Comparison of ENCODE assay signal across 9 cellular contexts in the genomic region with DNA sequence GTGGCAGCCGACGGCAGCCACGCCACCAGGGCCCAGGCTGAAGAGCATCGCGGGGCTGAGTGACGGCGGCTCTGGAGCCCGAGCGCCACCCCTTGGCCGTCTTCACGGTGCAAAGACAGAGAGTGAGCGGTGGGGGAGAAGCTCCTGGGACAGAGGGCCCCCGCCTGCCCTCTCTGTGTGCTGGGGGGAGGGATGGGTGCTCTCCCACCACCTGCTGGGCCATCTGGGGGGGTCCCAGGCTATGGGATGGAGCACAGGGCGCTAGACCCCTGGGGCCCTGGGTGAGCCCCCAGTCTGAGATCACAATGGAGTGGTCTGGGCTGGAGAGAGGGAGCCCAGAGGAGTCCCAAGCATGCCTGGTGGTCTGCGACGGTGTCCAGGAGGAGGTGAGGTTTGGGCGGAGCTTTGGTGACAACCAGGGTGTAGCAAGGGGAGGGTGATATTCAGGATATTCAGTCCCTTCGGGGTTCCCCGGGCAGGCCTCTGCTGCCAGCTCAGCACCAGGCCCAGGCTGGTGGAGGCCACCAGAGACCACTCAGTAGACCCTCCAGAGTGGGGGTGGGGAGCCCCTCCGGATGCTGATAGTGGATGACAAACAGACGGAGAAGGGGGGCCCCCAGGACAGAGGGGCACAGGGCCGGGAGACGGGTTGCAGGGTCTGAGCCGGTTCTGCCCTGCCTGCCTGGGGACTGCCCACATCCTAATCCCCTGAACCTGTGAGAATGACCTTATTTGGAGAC.
DNase-seq lines count a peak whose midpoint lies in the region; ATAC-seq and TF ChIP-seq lines count a peak whose summit lies in the region.
"Had no signal": no experiment of that assay in that cellular context is flagged by ENCODE, and none has a peak within 500 bp of the region (broad histone marks: within the 10 kb centered on the region; RNA-seq: fewer than 3 reads in every experiment).

No MANE protein-coding gene starts in this region.

- no peak overlapping the region for H3K27ac Mint-ChIP-seq in effector memory CD8-positive, alpha-beta T cell

- H3K4me3 Mint-ChIP-seq in effector memory CD8-positive, alpha-beta T cell = no peak overlapping the region

- H3K9me3 ChIP-seq in uterus = no peaks in the 10 kb centered on the region
- H3K9me3 ChIP-seq: suprapubic skin had no signal

- no peak for TF ChIP-seq POLR2A in uterus (IDR thresholded peaks at IDR 0.05)

- H3K4me3 ChIP-seq in AG10803 (ENCODE audit: low read length) (no peak overlapping the region), uterus (no peak overlapping the region)
- H3K4me3 ChIP-seq: suprapubic skin had no signal

- H3K27me3 Mint-ChIP-seq in effector memory CD8-positive, alpha-beta T cell = no peaks in the 10 kb centered on the region

- peaks cover 3 to 5% of the 10 kb centered on the region in 2 donors for H3K27me3 ChIP-seq in uterus

- intact Hi-C loops in uterus (cut with DNase I; ENCODE audit: low total_unique reads) = loop anchor here (10.0 kb wide), 1 partner anchor 539 kb away; no protein-coding TSS in a partner anchor

- peaks cover 0 to 6% of the 10 kb centered on the region in 2 donors for H3K4me1 ChIP-seq in uterus

- ATAC-seq in effector memory CD8-positive, alpha-beta T cell (replicated peaks) = no peak

- H3K27ac ChIP-seq in uterus = no peak overlapping the region
- H3K27ac ChIP-seq: suprapubic skin had no signal

- H3K9me3 Mint-ChIP-seq in effector memory CD8-positive, alpha-beta T cell = no peaks in the 10 kb centered on the region

- no peaks in the 10 kb centered on the region for H3K36me3 Mint-ChIP-seq in effector memory CD8-positive, alpha-beta T cell (ENCODE audit: insufficient read depth)

- TF ChIP-seq CTCF in AG10803 (conservative IDR thresholded peaks at IDR 0.05; ENCODE audit: low read length) (peak; percentile 46), GM12872 (IDR thresholded peaks at IDR 0.05; ENCODE audit: insufficient read depth, low read depth, low read length) (peak; percentile 41; the same call in 1 of the 3 replicates), uterus (IDR thresholded peaks at IDR 0.05) (peak in 1 of 4 experiments; percentile 7)

- H3K36me3 ChIP-seq in uterus = no peaks in the 10 kb centered on the region
- H3K36me3 ChIP-seq: suprapubic skin had no signal

- DNase-seq in AG10803 (ENCODE audit: low read depth) = peak; percentile 18
- peak; percentile 16 for DNase-seq in SHP77 treated with DMSO at 0.1 percent for 48 hours (lab: John Stamatoyannopoulos, UW)
- peak; percentile 66 for DNase-seq in hepatic stellate cell (ENCODE audit: low spot score)
- DNase-seq in uterus = no peak
- no peak for DNase-seq in NK-92 treated with Interleukin-12 subunit alpha and Interleukin-12 subunit beta, amount 100 ng/mL, for 24 hours (lab: John Stamatoyannopoulos, UW)
- no peak for DNase-seq in effector memory CD8-positive, alpha-beta T cell
- DNase-seq in GM19238 (ENCODE audit: insufficient read length, low spot score) = no peak

- H3K4me1 Mint-ChIP-seq in effector memory CD8-positive, alpha-beta T cell (ENCODE audit: low read depth in 2 of 2) = peaks cover 9 to 12% of the 10 kb centered on the region in 2 donors

Comparison
In these comparisons a context has a peak if more than half of its experiments do, and no peak if none do; other contexts are left out.
1. DNase-seq: peak in AG10803 (single experiment), SHP77 treated with DMSO at 0.1 percent for 48 hours (single experiment) and hepatic stellate cell (single experiment); none in uterus (0 of 2), NK-92 treated with Interleukin-12 subunit alpha and Interleukin-12 subunit beta, amount 100 ng/mL, for 24 hours (single experiment), effector memory CD8-positive, alpha-beta T cell (0 of 3) and GM19238 (single experiment).